In genomic region chr13:53285896-53286430, GRCh38 we compare ENCODE assay signal across 19 cellular contexts.
A peak's percentile ranks its signal among the peaks of the same experiment; 100 is the strongest.
DNase-seq lines count a peak whose midpoint lies in the region; TF ChIP-seq lines count a peak whose summit lies in the region.
"Had no signal": no experiment of that assay in that cellular context is flagged by ENCODE, and none has a peak within 500 bp of the region (broad histone marks: within the 10 kb centered on the region; RNA-seq: fewer than 3 reads in every experiment).

No MANE protein-coding gene starts in this region.

- H3K27me3 Mint-ChIP-seq in nephron progenitor cell (ENCODE audit: low read depth, poor library complexity) (peaks cover 2% of the 10 kb centered on the region), chondrocyte (ENCODE audit: low read depth) (no peaks in the 10 kb centered on the region)
- H3K27me3 Mint-ChIP-seq: CD4-positive, alpha-beta T cell had no signal

- H3K9ac ChIP-seq in SK-N-MC (ENCODE audit: insufficient read length) (no peak overlapping the region), smooth muscle cell (ENCODE audit: low read depth) (peak overlapping the region; percentile 60)
- H3K9ac ChIP-seq: BLaER1 treated with 17β-estradiol and CSF1 and Interleukin-3, amounts not matched to agents 10 nM and 100 nM had no signal

- 56% methylated on average over 7 of the region's 7 CpGs for WGBS in smooth muscle cell (ENCODE audit: low lambda C conversion rate)

- H3K4me1 Mint-ChIP-seq in nephron progenitor cell (peaks cover 12% of the 10 kb centered on the region), chondrocyte (ENCODE audit: low read depth) (no peaks in the 10 kb centered on the region)
- H3K4me1 Mint-ChIP-seq: CD14-positive monocyte; CD8-positive, alpha-beta memory T cell; GM23338; H9 had no signal

- H3K79me2 ChIP-seq in smooth muscle cell (ENCODE audit: low read depth), result no peaks in the 10 kb centered on the region

- H3K9me3 ChIP-seq in SK-N-MC (ENCODE audit: low read depth, low read length) (no peaks in the 10 kb centered on the region), smooth muscle cell (replicated peaks; ENCODE audit: low read depth) (no peaks in the 10 kb centered on the region)

- H3K9me3 Mint-ChIP-seq in nephron progenitor cell (peaks cover 3% of the 10 kb centered on the region), chondrocyte (ENCODE audit: low read depth) (peaks cover 1% of the 10 kb centered on the region)
- H3K9me3 Mint-ChIP-seq: GM23338, H9 had no signal

- H3K4me2 ChIP-seq in smooth muscle cell, result peak overlapping the region; percentile 37
- H3K4me2 ChIP-seq: BLaER1 treated with 17β-estradiol and CSF1 and Interleukin-3, amounts not matched to agents 10 nM and 100 nM; GM23338 had no signal

- H3K4me3 Mint-ChIP-seq in nephron progenitor cell (no peak overlapping the region), chondrocyte (ENCODE audit: unreplicated experiment) (no peak overlapping the region)
- H3K4me3 Mint-ChIP-seq: CD14-positive monocyte; CD4-positive, alpha-beta T cell; CD8-positive, alpha-beta memory T cell; GM23338; H9; HFFc6 had no signal

- no peaks in the 10 kb centered on the region for H3K36me3 Mint-ChIP-seq in nephron progenitor cell (ENCODE audit: low read depth)
- H3K36me3 Mint-ChIP-seq in chondrocyte (ENCODE audit: low read depth), result no peaks in the 10 kb centered on the region
- H3K36me3 Mint-ChIP-seq: CD14-positive monocyte; CD8-positive, alpha-beta memory T cell had no signal

- peak; percentile 53 for DNase-seq in NCI-H82 (lab: John Stamatoyannopoulos, UW)
- no peak for DNase-seq in NCI-H82 treated with DMSO at 0.1 percent for 48 hours (lab: John Stamatoyannopoulos, UW; ENCODE audit: unreplicated experiment)
- no peak for DNase-seq in SK-N-MC (ENCODE audit: low read depth, low spot score)
- DNase-seq in smooth muscle cell (lab: John Stamatoyannopoulos, UW; ENCODE audit: unreplicated experiment), result no peak
- DNase-seq in nephron progenitor cell, result no peak
- no peak for DNase-seq in chondrocyte (ENCODE audit: low spot score)
- DNase-seq: ACHN; AML-193; BE2C; CD4-positive, alpha-beta T cell; CD8-positive, alpha-beta memory T cell; DMS153; DND-41; H9; HFFc6 had no signal

- H3K4me3 ChIP-seq in SK-N-MC (peak overlapping the region; percentile 24; the same call in 1 of the 2 replicates), smooth muscle cell (no peak overlapping the region)
- H3K4me3 ChIP-seq: BLaER1 treated with 17β-estradiol and CSF1 and Interleukin-3, amounts not matched to agents 10 nM and 100 nM; GM23338 had no signal

- H3K36me3 ChIP-seq in SK-N-MC (ENCODE audit: insufficient read depth, low read length), result no peaks in the 10 kb centered on the region
- no peaks in the 10 kb centered on the region for H3K36me3 ChIP-seq in smooth muscle cell (ENCODE audit: low read depth)
- H3K36me3 ChIP-seq: BE2C; BLaER1 treated with 17β-estradiol and CSF1 and Interleukin-3, amounts not matched to agents 10 nM and 100 nM had no signal

- no peaks in the 10 kb centered on the region for H3F3A ChIP-seq in smooth muscle cell (ENCODE audit: low read depth)

- no peak overlapping the region for H2AFZ ChIP-seq in smooth muscle cell (ENCODE audit: low read depth)
- H2AFZ ChIP-seq: GM23338 had no signal

- TF ChIP-seq CTCF in smooth muscle cell (IDR thresholded peaks at IDR 0.05; ENCODE audit: borderline replicate concordance, insufficient read depth, poor library complexity, severe bottlenecking) (no peak), nephron progenitor cell (IDR thresholded peaks at IDR 0.05) (no peak), chondrocyte (IDR thresholded peaks at IDR 0.05) (no peak)

- H3K27me3 ChIP-seq in smooth muscle cell (ENCODE audit: low read depth), result peaks cover 3% of the 10 kb centered on the region
- H3K27me3 ChIP-seq: BE2C; BLaER1 treated with 17β-estradiol and CSF1 and Interleukin-3, amounts not matched to agents 10 nM and 100 nM had no signal

- H3K27ac Mint-ChIP-seq in nephron progenitor cell, result no peak overlapping the region
- H3K27ac Mint-ChIP-seq in chondrocyte (ENCODE audit: unreplicated experiment), result no peak overlapping the region
- H3K27ac Mint-ChIP-seq: CD14-positive monocyte; CD4-positive, alpha-beta T cell; CD8-positive, alpha-beta memory T cell; GM23338; H9; HFFc6 had no signal

- H3K27ac ChIP-seq in SK-N-MC (no peak overlapping the region), smooth muscle cell (ENCODE audit: low read depth) (peak overlapping the region; percentile 79)
- H3K27ac ChIP-seq: 22Rv1; BLaER1 treated with 17β-estradiol and CSF1 and Interleukin-3, amounts not matched to agents 10 nM and 100 nM had no signal

- H3K4me1 ChIP-seq in smooth muscle cell (ENCODE audit: low read depth), result no peaks in the 10 kb centered on the region
- H3K4me1 ChIP-seq: BE2C had no signal

- H4K20me1 ChIP-seq in smooth muscle cell (ENCODE audit: low read depth), result no peaks in the 10 kb centered on the region
- H4K20me1 ChIP-seq: BLaER1 treated with 17β-estradiol and CSF1 and Interleukin-3, amounts not matched to agents 10 nM and 100 nM had no signal
